Comparison of ENCODE assay signal across 9 cellular contexts in the genomic region with DNA sequence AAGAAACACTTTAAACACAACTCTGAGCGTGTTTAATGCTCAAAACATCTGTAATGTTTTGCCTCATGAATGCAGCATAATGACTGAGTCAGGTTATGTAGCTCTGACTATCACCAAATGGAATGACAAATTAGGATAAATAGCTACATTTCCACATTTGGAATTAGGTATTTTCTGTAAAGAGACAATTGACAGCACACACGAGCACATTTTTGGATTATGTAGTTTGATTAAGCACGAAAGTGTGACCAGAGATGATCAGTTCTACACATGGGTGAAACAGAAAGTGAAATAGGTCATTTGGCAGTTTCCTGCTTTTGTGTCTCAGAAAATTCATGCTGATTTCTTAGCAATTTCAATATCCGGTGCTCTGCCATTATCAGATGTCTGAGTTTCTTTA. TPM values are rescaled to one million over a fixed set of nuclear protein-coding genes. Genes with fewer than 3 reads are reported as not detected.
A peak's percentile ranks its signal among the peaks of the same experiment; 100 is the strongest.
DNase-seq lines count a peak whose midpoint lies in the region; ATAC-seq and TF ChIP-seq lines count a peak whose summit lies in the region.
"Had no signal": no experiment of that assay in that cellular context is flagged by ENCODE, and none has a peak within 500 bp of the region (broad histone marks: within the 10 kb centered on the region; RNA-seq: fewer than 3 reads in every experiment).

No MANE protein-coding gene starts in this region.

- no peak for DNase-seq in activated CD8-positive, alpha-beta memory T cell treated with anti-CD3 and anti-CD28 coated beads, Interleukin-2, amount 10 ng/mL, durations not matched to agents 7 days and 5 days
- no peak for DNase-seq in activated CD8-positive, alpha-beta memory T cell treated with anti-CD3 and anti-CD28 coated beads for 24 hours
- peak in 2 of 34 experiments; percentile 10 to 17 for DNase-seq in T-cell
- no peak for DNase-seq in H7
- DNase-seq in RWPE1 (ENCODE audit: low spot score), result no peak
- DNase-seq in effector CD4-positive, alpha-beta T cell, result no peak

- H3K27ac ChIP-seq in RWPE1, result no peak overlapping the region
- H3K27ac ChIP-seq: C4-2B had no signal

- peak overlapping the region; percentile 38 for H3K4me3 Mint-ChIP-seq in activated CD8-positive, alpha-beta memory T cell treated with anti-CD3 and anti-CD28 coated beads, Interleukin-2, amount 10 ng/mL, durations not matched to agents 7 days and 5 days
- peak overlapping the region; percentile 53 to 65 (median 62) for H3K4me3 Mint-ChIP-seq in T-cell

- no peak overlapping the region for H3K9ac ChIP-seq in skeletal muscle satellite cell (ENCODE audit: low read depth, low read length)

- H3K9me3 Mint-ChIP-seq in activated CD8-positive, alpha-beta memory T cell treated with anti-CD3 and anti-CD28 coated beads, Interleukin-2, amount 10 ng/mL, durations not matched to agents 7 days and 5 days (ENCODE audit: low read depth), result no peaks in the 10 kb centered on the region
- no peaks in the 10 kb centered on the region for H3K9me3 Mint-ChIP-seq in T-cell

- POLR2A ChIA-PET in T-cell (lab: Charles Lee) (interaction anchor here (0.6 to 1.6 kb wide), 8 partner anchors 9 to 626 kb away, joined by 3 to 16 read pairs (median 5); a partner anchor contains a TSS), RWPE1 (lab: Yijun Ruan, JAX; ENCODE audit: low non-redundant PET) (no interaction called here)

- no peak for TF ChIP-seq CTCF in RWPE1 (conservative IDR thresholded peaks at IDR 0.05; ENCODE audit: low read depth)

- peak; percentile 74 for ATAC-seq in activated CD8-positive, alpha-beta memory T cell treated with anti-CD3 and anti-CD28 coated beads, Interleukin-2, amount 10 ng/mL, durations not matched to agents 7 days and 5 days
- peak; percentile 87 for ATAC-seq in HG02840 (IDR thresholded peaks at IDR 0.05; ENCODE audit: low FRiP score, unreplicated experiment)
- ATAC-seq in T-cell (replicated peaks in 1 of 4), result peak; percentile 63 to 72 (median 65)

- H3K4me2 ChIP-seq in skeletal muscle satellite cell (ENCODE audit: low read length), result peak overlapping the region; percentile 49

- H3K4me3 ChIP-seq in skeletal muscle satellite cell (ENCODE audit: low read length) (no peak overlapping the region), H7 (ENCODE audit: insufficient read depth, low read depth, low read length) (no peak overlapping the region)

- H3K27ac Mint-ChIP-seq in activated CD8-positive, alpha-beta memory T cell treated with anti-CD3 and anti-CD28 coated beads, Interleukin-2, amount 10 ng/mL, durations not matched to agents 7 days and 5 days, result peak overlapping the region; percentile 88
- peak overlapping the region; percentile 92 to 93 for H3K27ac Mint-ChIP-seq in T-cell

- H3K9me3 ChIP-seq in skeletal muscle satellite cell (replicated peaks; ENCODE audit: low read length), result no peaks in the 10 kb centered on the region

- peaks cover 57% of the 10 kb centered on the region for H3K36me3 Mint-ChIP-seq in activated CD8-positive, alpha-beta memory T cell treated with anti-CD3 and anti-CD28 coated beads, Interleukin-2, amount 10 ng/mL, durations not matched to agents 7 days and 5 days
- peaks cover 46% of the 10 kb centered on the region for H3K36me3 Mint-ChIP-seq in T-cell

- H3K36me3 ChIP-seq in skeletal muscle satellite cell (ENCODE audit: insufficient read depth, low read length), result peaks cover 43% of the 10 kb centered on the region
- peaks cover 1% of the 10 kb centered on the region for H3K36me3 ChIP-seq in H7 (replicated peaks; ENCODE audit: control insufficient read depth, insufficient read depth, low read length)

- H3K27me3 ChIP-seq in skeletal muscle satellite cell (ENCODE audit: control insufficient read depth, insufficient read depth, low read length) (no peaks in the 10 kb centered on the region), H7 (ENCODE audit: control insufficient read depth, insufficient read depth, low read length) (no peaks in the 10 kb centered on the region)

- no peaks in the 10 kb centered on the region for H3K27me3 Mint-ChIP-seq in activated CD8-positive, alpha-beta memory T cell treated with anti-CD3 and anti-CD28 coated beads, Interleukin-2, amount 10 ng/mL, durations not matched to agents 7 days and 5 days
- H3K27me3 Mint-ChIP-seq in T-cell, result no peaks in the 10 kb centered on the region

- H3K4me1 Mint-ChIP-seq in activated CD8-positive, alpha-beta memory T cell treated with anti-CD3 and anti-CD28 coated beads, Interleukin-2, amount 10 ng/mL, durations not matched to agents 7 days and 5 days, result peaks cover 56% of the 10 kb centered on the region
- H3K4me1 Mint-ChIP-seq in T-cell, result peaks cover 48 to 58% (median 51%) of the 10 kb centered on the region in 3 donors

- CTCF ChIA-PET in activated CD8-positive, alpha-beta memory T cell treated with anti-CD3 and anti-CD28 coated beads, Interleukin-2, amount 10 ng/mL, durations not matched to agents 7 days and 5 days (lab: Charles Lee), result interaction anchor here (0.6 to 2.5 kb wide), 9 partner anchors 9 to 82 kb away, joined by 3 to 13 read pairs (median 6); a partner anchor contains a TSS
- CTCF ChIA-PET in T-cell (lab: Charles Lee) (interaction anchor here (0.6 to 2.9 kb wide), 16 partner anchors 8 to 940 kb away, joined by 3 to 16 read pairs (median 4); a partner anchor contains a TSS), RWPE1 (lab: Yijun Ruan, JAX) (interaction anchor here (0.6 to 0.7 kb wide), 2 partner anchors 87 to 1049 kb away, joined by 3 read pairs; no protein-coding TSS in a partner anchor)

- peaks cover 15% of the 10 kb centered on the region for H3K4me1 ChIP-seq in skeletal muscle satellite cell (ENCODE audit: control insufficient read depth, insufficient read depth, low read length)

RNA-seq across cellular contexts. Expression of a gene that starts 29.0 kb away (rescaled TPM):
- total RNA-seq in activated CD8-positive, alpha-beta memory T cell treated with anti-CD3 and anti-CD28 coated beads, Interleukin-2, amount 10 ng/mL, durations not matched to agents 7 days and 5 days, result 10 to 100 TPM; 57.1 to 76.4 TPM
- total RNA-seq in T-cell, result 100 to 1,000 TPM in 2 of 5 donors, 10 to 100 TPM in 3; 67.1 to 102 (median 88.0) TPM
- 37.1 and 62.6 TPM in 2 replicates for total RNA-seq in skeletal muscle satellite cell (2012; rRNA removed)
- total RNA-seq in H7 (2014; rRNA removed; shearing (Covaris generic)), result 11.5 and 15.0 TPM in 2 replicates
